ENCODE assay signal across 25 cellular contexts in genomic region chr13:48797127-48797526, GRCh38.
"Had no signal": no experiment of that assay in that cellular context is flagged by ENCODE, and none has a peak within 500 bp of the region (broad histone marks: within the 10 kb centered on the region; RNA-seq: fewer than 3 reads in every experiment).

No MANE protein-coding gene starts in this region.

- H3K27ac ChIP-seq: coronary artery, esophagus squamous epithelium, foreskin keratinocyte, gastroesophageal sphincter, heart left ventricle, hepatocyte, pancreas, right lobe of liver, suprapubic skin, transverse colon, vagina had no signal

- H3K4me3 ChIP-seq: coronary artery, esophagus squamous epithelium, gastroesophageal sphincter, heart left ventricle, hepatocyte, lung, pancreas, right lobe of liver, suprapubic skin, transverse colon, vagina had no signal

- H3K4me1 ChIP-seq: esophagus squamous epithelium, gastroesophageal sphincter, pancreas, right lobe of liver, suprapubic skin, transverse colon, vagina had no signal

- DNase-seq: dermis blood vessel endothelial cell; effector memory CD4-positive, alpha-beta T cell; esophagus squamous epithelium; heart left ventricle; kidney; midbrain; naive thymus-derived CD4-positive, alpha-beta T cell; occipital lobe; pancreas; retina; right lobe of liver; small intestine; stimulated activated CD4-positive, alpha-beta T cell treated with anti-CD3 and anti-CD28 coated beads, Interleukin-15, amount 100 ng/mL, for 24 hours; stimulated activated CD4-positive, alpha-beta T cell treated with anti-CD3 and anti-CD28 coated beads, Interleukin-2, amount 100 ng/mL, for 48 hours; stimulated activated CD8-positive, alpha-beta memory T cell treated with anti-CD3 and anti-CD28 coated beads, Interleukin-4, amount 100 ng/mL, for 48 hours; stimulated activated naive CD4-positive, alpha-beta T cell; stimulated activated naive CD8-positive, alpha-beta T cell treated with anti-CD3 and anti-CD28 coated beads, Interleukin-15, amount 100 ng/mL, for 72 hours; transverse colon had no signal

- H3K9me3 ChIP-seq: esophagus squamous epithelium, gastroesophageal sphincter, pancreas, right lobe of liver, suprapubic skin, transverse colon, vagina had no signal

- H3K27me3 ChIP-seq: esophagus squamous epithelium, foreskin keratinocyte, gastroesophageal sphincter, heart left ventricle, hepatocyte, pancreas, right lobe of liver, suprapubic skin, transverse colon, vagina had no signal

- H3K36me3 ChIP-seq: esophagus squamous epithelium, gastroesophageal sphincter, heart left ventricle, pancreas, right lobe of liver, suprapubic skin, transverse colon, vagina had no signal
